Comparison of ENCODE assay signal across 1 cellular context in genomic region chr13:48304132-48304876, GRCh38.
A peak's percentile ranks its signal among the peaks of the same experiment; 100 is the strongest.
TF ChIP-seq lines count a peak whose summit lies in the region.

No MANE protein-coding gene starts in this region.

TF ChIP-seq in H1, 55 proteins besides CTCF, POLR2A, EP300 and RAD21:
- TF ChIP-seq CHD7 (IDR thresholded peaks at IDR 0.05; ENCODE audit: insufficient replicate concordance, low read length) (no peak), CHD1 (IDR thresholded peaks at IDR 0.05; ENCODE audit: low read depth, low read length) (no peak), SP1 (IDR thresholded peaks at IDR 0.05; ENCODE audit: low read depth, low read length) (no peak), SIN3A (conservative IDR thresholded peaks at IDR 0.05 in 1 of 2, IDR thresholded peaks at IDR 0.05 in 1 of 2; ENCODE audit: low read depth in 1 of 2, low read length in 2 of 2) (peak in 1 of 2 experiments; percentile 28; a peak in 1 of 4 replicates)
